In the genomic region with DNA sequence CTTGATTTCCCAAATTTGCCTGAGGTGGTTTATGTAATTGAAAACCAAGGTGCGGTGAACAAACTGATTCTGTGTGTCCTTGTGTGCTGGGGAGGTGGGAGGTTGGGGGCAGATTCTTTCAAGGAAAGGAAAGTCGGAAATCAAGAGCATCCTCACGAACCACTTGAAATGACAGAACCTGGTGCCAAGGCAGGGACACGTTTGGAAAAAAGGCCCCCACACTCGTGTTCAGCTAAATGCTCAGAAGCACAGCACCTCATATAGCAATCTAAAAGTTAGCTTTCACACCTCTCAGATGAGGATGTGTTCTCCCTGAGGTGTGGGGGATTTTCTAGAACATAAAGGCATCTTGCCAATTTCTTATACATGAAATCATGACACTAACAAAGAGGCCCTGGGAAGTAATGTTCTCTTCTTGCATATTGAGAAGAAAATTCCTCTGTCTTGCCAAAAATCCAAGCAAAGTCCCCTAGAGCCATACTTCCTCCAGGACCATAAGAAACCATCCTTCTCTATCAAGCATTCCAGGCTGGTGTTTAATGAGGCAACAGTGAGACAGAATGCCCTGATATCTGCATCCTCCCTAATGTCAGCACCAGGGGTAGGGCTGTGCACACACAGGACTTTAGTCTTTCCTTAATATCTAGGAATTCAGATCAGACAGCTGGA, we compare ENCODE assay signal across 13 cellular contexts.
DNase-seq lines count a peak whose midpoint lies in the region; ATAC-seq and TF ChIP-seq lines count a peak whose summit lies in the region.
"Had no signal": no experiment of that assay in that cellular context is flagged by ENCODE, and none has a peak within 500 bp of the region (broad histone marks: within the 10 kb centered on the region; RNA-seq: fewer than 3 reads in every experiment).

No MANE protein-coding gene starts in this region.

- no peaks in the 10 kb centered on the region for H3K9me3 Mint-ChIP-seq in endodermal cell
- no peaks in the 10 kb centered on the region for H3K9me3 Mint-ChIP-seq in osteocyte (ENCODE audit: unreplicated experiment)
- H3K9me3 Mint-ChIP-seq in activated T-helper 2 cell treated with anti-CD3 and anti-CD28 coated beads, Interferon-gamma antibody, Interleukin-2, Interleukin-4, amounts not matched to agents 10 μg/mL and 5 μg/mL and 100 μg/mL, durations not matched to agents 14 hours and 24 hours and 36 hours: no peaks in the 10 kb centered on the region

- H3K9ac ChIP-seq in endodermal cell (ENCODE audit: extremely low read depth, low read length, poor library complexity, severe bottlenecking): no peak overlapping the region

- no peaks in the 10 kb centered on the region for H3K36me3 ChIP-seq in endodermal cell (ENCODE audit: control insufficient read depth, insufficient read depth, low read length)

- H3K27me3 Mint-ChIP-seq in endodermal cell (ENCODE audit: insufficient read depth): peaks cover 9% of the 10 kb centered on the region
- H3K27me3 Mint-ChIP-seq in osteocyte (ENCODE audit: unreplicated experiment): peaks cover 16% of the 10 kb centered on the region
- H3K27me3 Mint-ChIP-seq in activated T-helper 2 cell treated with anti-CD3 and anti-CD28 coated beads, Interferon-gamma antibody, Interleukin-2, Interleukin-4, amounts not matched to agents 10 μg/mL and 5 μg/mL and 100 μg/mL, durations not matched to agents 14 hours and 24 hours and 36 hours (ENCODE audit: low read depth): no peaks in the 10 kb centered on the region

- no peaks in the 10 kb centered on the region for H3K27me3 ChIP-seq in endodermal cell (ENCODE audit: control insufficient read depth, insufficient read depth, low read length, poor library complexity, severe bottlenecking)
- H3K27me3 ChIP-seq: dorsolateral prefrontal cortex had no signal

- H3K4me1 ChIP-seq in endodermal cell (ENCODE audit: control insufficient read depth, insufficient read depth, low read length): no peaks in the 10 kb centered on the region

- H3K4me3 ChIP-seq in endodermal cell (ENCODE audit: low read length): no peak overlapping the region
- H3K4me3 ChIP-seq: dorsolateral prefrontal cortex, K562 had no signal

- H3K27ac Mint-ChIP-seq in endodermal cell (no peak overlapping the region), osteocyte (ENCODE audit: unreplicated experiment) (peak overlapping the region; percentile 70)
- H3K27ac Mint-ChIP-seq in activated T-helper 2 cell treated with anti-CD3 and anti-CD28 coated beads, Interferon-gamma antibody, Interleukin-2, Interleukin-4, amounts not matched to agents 10 μg/mL and 5 μg/mL and 100 μg/mL, durations not matched to agents 14 hours and 24 hours and 36 hours: no peak overlapping the region

- H3K4me1 Mint-ChIP-seq in endodermal cell: peaks cover 21% of the 10 kb centered on the region
- H3K4me1 Mint-ChIP-seq in osteocyte (ENCODE audit: unreplicated experiment): peaks cover 25% of the 10 kb centered on the region
- peaks cover 58% of the 10 kb centered on the region for H3K4me1 Mint-ChIP-seq in activated T-helper 2 cell treated with anti-CD3 and anti-CD28 coated beads, Interferon-gamma antibody, Interleukin-2, Interleukin-4, amounts not matched to agents 10 μg/mL and 5 μg/mL and 100 μg/mL, durations not matched to agents 14 hours and 24 hours and 36 hours (ENCODE audit: low read depth)

- H3K9me3 ChIP-seq in endodermal cell (ENCODE audit: control insufficient read depth, low read length): no peaks in the 10 kb centered on the region

- TF ChIP-seq CTCF in endodermal cell (conservative IDR thresholded peaks at IDR 0.05) (no peak), osteocyte (IDR thresholded peaks at IDR 0.05) (no peak)

- DNase-seq in AG08395 (ENCODE audit: low spot score): peak; percentile 12
- DNase-seq in endodermal cell: peak; percentile 30
- no peak for DNase-seq in osteocyte (ENCODE audit: extremely low spot score, unreplicated experiment)
- no peak for DNase-seq in COLO829 (ENCODE audit: low spot score)
- no peak for DNase-seq in activated T-helper 2 cell treated with anti-CD3 and anti-CD28 coated beads, Interferon-gamma antibody, Interleukin-2, Interleukin-4, amounts not matched to agents 10 μg/mL and 5 μg/mL and 100 μg/mL, durations not matched to agents 14 hours and 24 hours and 36 hours (ENCODE audit: low spot score)
- no peak for DNase-seq in HuH-7.5 (ENCODE audit: low spot score)
- no peak for DNase-seq in foreskin melanocyte
- DNase-seq: NCI-H1694 treated with DMSO at 0.1 percent for 48 hours, NCI-H774, SHP77 treated with DMSO at 0.1 percent for 48 hours had no signal

- H3K36me3 Mint-ChIP-seq in endodermal cell (ENCODE audit: low read depth) (no peaks in the 10 kb centered on the region), osteocyte (ENCODE audit: unreplicated experiment) (no peaks in the 10 kb centered on the region)
- peaks cover 65% of the 10 kb centered on the region for H3K36me3 Mint-ChIP-seq in activated T-helper 2 cell treated with anti-CD3 and anti-CD28 coated beads, Interferon-gamma antibody, Interleukin-2, Interleukin-4, amounts not matched to agents 10 μg/mL and 5 μg/mL and 100 μg/mL, durations not matched to agents 14 hours and 24 hours and 36 hours (ENCODE audit: low read depth)

- intact Hi-C loops in activated T-helper 2 cell treated with anti-CD3 and anti-CD28 coated beads, Interferon-gamma antibody, Interleukin-2, Interleukin-4, amounts not matched to agents 10 μg/mL and 5 μg/mL and 100 μg/mL, durations not matched to agents 14 hours and 24 hours and 36 hours (cut with micrococcal nuclease): no loop called here

- peak; percentile 41 for ATAC-seq in GM18867 (IDR thresholded peaks at IDR 0.05; ENCODE audit: unreplicated experiment)
- ATAC-seq: K562 had no signal

- H3K27ac ChIP-seq in endodermal cell (ENCODE audit: low read depth, low read length): no peak overlapping the region

- WGBS in endodermal cell (ENCODE audit: insufficient coverage in 1 of 2, insufficient read length in 1 of 2), 2 experiments: 90 to 96% methylated on average over 4 to 5 of the region's 5 CpGs

- H3K4me3 Mint-ChIP-seq in endodermal cell (no peak overlapping the region), osteocyte (ENCODE audit: unreplicated experiment) (no peak overlapping the region)
- no peak overlapping the region for H3K4me3 Mint-ChIP-seq in activated T-helper 2 cell treated with anti-CD3 and anti-CD28 coated beads, Interferon-gamma antibody, Interleukin-2, Interleukin-4, amounts not matched to agents 10 μg/mL and 5 μg/mL and 100 μg/mL, durations not matched to agents 14 hours and 24 hours and 36 hours (ENCODE audit: low read depth)

Comparison
In these comparisons a context has a peak if more than half of its experiments do, and no peak if none do; other contexts are left out.
1. DNase-seq: peak in AG08395 (single experiment) and endodermal cell (single experiment); none in osteocyte (single experiment), COLO829 (single experiment), activated T-helper 2 cell treated with anti-CD3 and anti-CD28 coated beads, Interferon-gamma antibody, Interleukin-2, Interleukin-4, amounts not matched to agents 10 μg/mL and 5 μg/mL and 100 μg/mL, durations not matched to agents 14 hours and 24 hours and 36 hours (single experiment), HuH-7.5 (single experiment) and foreskin melanocyte (single experiment).